Comparison of ENCODE assay signal across 22 cellular contexts in genomic region chr7:2724453-2725177, GRCh38. TPM values are rescaled to one million over a fixed set of nuclear protein-coding genes. Genes with fewer than 3 reads are reported as not detected.
DNase-seq lines count a peak whose midpoint lies in the region; ATAC-seq and TF ChIP-seq lines count a peak whose summit lies in the region.
"Had no signal": no experiment of that assay in that cellular context is flagged by ENCODE, and none has a peak within 500 bp of the region (broad histone marks: within the 10 kb centered on the region; RNA-seq: fewer than 3 reads in every experiment).

No MANE protein-coding gene starts in this region.

- H3K36me3 ChIP-seq in mucosa of descending colon (ENCODE audit: low read depth) (no peaks in the 10 kb centered on the region), suprapubic skin (peaks cover 10% of the 10 kb centered on the region)
- H3K36me3 ChIP-seq: breast epithelium, prostate gland, uterus had no signal

- peak; percentile 55 for DNase-seq in activated effector memory CD4-positive, alpha-beta T cell treated with anti-CD3 and anti-CD28 coated beads, Interleukin-2, amount 50 U/mL, for 16 hours
- DNase-seq in activated effector memory CD4-positive, alpha-beta T cell treated with Interleukin-2 at 50 U/mL for 16 hours = no peak
- DNase-seq in activated CD8-positive, alpha-beta T cell treated with anti-CD3 and anti-CD28 coated beads, Interleukin-2, amount 10 ng/mL, durations not matched to agents 7 days and 5 days = no peak
- DNase-seq in mucosa of descending colon = peak in 2 of 3 donors; percentile 7 to 43
- DNase-seq in suprapubic skin (ENCODE audit: low spot score in 2 of 2) = peak; percentile 41 to 60
- DNase-seq in nephron progenitor cell = no peak
- no peak for DNase-seq in HK-2 (ENCODE audit: unreplicated experiment)
- DNase-seq in amniotic stem cell (lab: John Stamatoyannopoulos, UW) = no peak
- DNase-seq: activated B cell treated with CpG ODN at 0.5 μM for 24 hours; hippocampal formation; NCI-H1105 treated with DMSO at 0.1 percent for 48 hours; NCI-H2171 treated with DMSO at 0.1 percent for 48 hours; NCI-H526 treated with DMSO at 0.1 percent for 48 hours; stimulated activated CD4-positive, alpha-beta T cell treated with anti-CD3 and anti-CD28 coated beads, Interleukin-12 subunit alpha, Interleukin-12 subunit beta, amount 100 ng/mL, for 4 hours had no signal

- no peaks in the 10 kb centered on the region for H3K27me3 ChIP-seq in suprapubic skin
- H3K27me3 ChIP-seq: breast epithelium, uterus had no signal

- H3K27me3 Mint-ChIP-seq in activated CD8-positive, alpha-beta T cell treated with anti-CD3 and anti-CD28 coated beads, Interleukin-2, amount 10 ng/mL, durations not matched to agents 7 days and 5 days (ENCODE audit: low read depth) = peaks cover 3% of the 10 kb centered on the region
- peaks cover 7% of the 10 kb centered on the region for H3K27me3 Mint-ChIP-seq in nephron progenitor cell (ENCODE audit: low read depth, poor library complexity)
- H3K27me3 Mint-ChIP-seq: activated B cell treated with CpG ODN at 0.5 μM for 24 hours had no signal

- no peak for TF ChIP-seq EP300 in suprapubic skin (IDR thresholded peaks at IDR 0.05)

- 95% methylated on average over 31 of the region's 31 CpGs for WGBS in suprapubic skin

- H3K9me3 ChIP-seq in mucosa of descending colon (no peaks in the 10 kb centered on the region), suprapubic skin (no peaks in the 10 kb centered on the region)
- H3K9me3 ChIP-seq: A549, breast epithelium, prostate gland, uterus had no signal

- TF ChIP-seq POLR2A in suprapubic skin (IDR thresholded peaks at IDR 0.05) = no peak

- no peak overlapping the region for H3K4me3 ChIP-seq in mucosa of descending colon
- H3K4me3 ChIP-seq in suprapubic skin = no peak overlapping the region
- H3K4me3 ChIP-seq: A549, breast epithelium, prostate gland, uterus had no signal

- H3K27ac ChIP-seq in suprapubic skin = no peak overlapping the region
- H3K27ac ChIP-seq: A549, breast epithelium, prostate gland, uterus had no signal

- peak; percentile 21 for ATAC-seq in activated CD8-positive, alpha-beta T cell treated with anti-CD3 and anti-CD28 coated beads, Interleukin-2, amount 10 ng/mL, durations not matched to agents 7 days and 5 days
- ATAC-seq in mucosa of descending colon = no peak
- ATAC-seq: A549; HCT116; natural killer cell treated with Interleukin-12 subunit alpha and Interleukin-12 subunit beta and Interleukin-15 and Interleukin-18, amount 100 ng/mL, for 72 hours; SK-N-SH treated with all-trans-retinoic acid at 6 μM for 48 hours had no signal

- peaks cover 25% of the 10 kb centered on the region for H3K4me1 Mint-ChIP-seq in activated CD8-positive, alpha-beta T cell treated with anti-CD3 and anti-CD28 coated beads, Interleukin-2, amount 10 ng/mL, durations not matched to agents 7 days and 5 days (ENCODE audit: low read depth)
- H3K4me1 Mint-ChIP-seq in nephron progenitor cell = peaks cover 35% of the 10 kb centered on the region

- TF ChIP-seq CTCF in mucosa of descending colon (IDR thresholded peaks at IDR 0.05) (no peak), suprapubic skin (IDR thresholded peaks at IDR 0.05) (no peak), nephron progenitor cell (IDR thresholded peaks at IDR 0.05) (no peak)

- no peak overlapping the region for H3K27ac Mint-ChIP-seq in activated CD8-positive, alpha-beta T cell treated with anti-CD3 and anti-CD28 coated beads, Interleukin-2, amount 10 ng/mL, durations not matched to agents 7 days and 5 days
- no peak overlapping the region for H3K27ac Mint-ChIP-seq in nephron progenitor cell
- H3K27ac Mint-ChIP-seq: activated B cell treated with CpG ODN at 0.5 μM for 24 hours; natural killer cell treated with Interleukin-12 subunit alpha and Interleukin-12 subunit beta and Interleukin-15 and Interleukin-18, amount 100 ng/mL, for 72 hours; T-helper 2 cell treated with Interferon-gamma antibody and Interleukin-4, amounts not matched to agents 5 μg/mL and 100 μg/mL, for 36 hours had no signal

- CTCF ChIA-PET in activated CD8-positive, alpha-beta T cell treated with anti-CD3 and anti-CD28 coated beads, Interleukin-2, amount 10 ng/mL, durations not matched to agents 7 days and 5 days (lab: Charles Lee) = interaction anchor here (0.7 to 2.3 kb wide), 4 partner anchors 14 to 140 kb away, joined by 3 to 10 read pairs (median 4); no protein-coding TSS in a partner anchor

- H3K36me3 Mint-ChIP-seq in activated CD8-positive, alpha-beta T cell treated with anti-CD3 and anti-CD28 coated beads, Interleukin-2, amount 10 ng/mL, durations not matched to agents 7 days and 5 days (ENCODE audit: low read depth) = no peaks in the 10 kb centered on the region
- peaks cover 31% of the 10 kb centered on the region for H3K36me3 Mint-ChIP-seq in nephron progenitor cell (ENCODE audit: low read depth)
- H3K36me3 Mint-ChIP-seq: natural killer cell treated with Interleukin-12 subunit alpha and Interleukin-12 subunit beta and Interleukin-15 and Interleukin-18, amount 100 ng/mL, for 72 hours had no signal

- H3K9me3 Mint-ChIP-seq in activated CD8-positive, alpha-beta T cell treated with anti-CD3 and anti-CD28 coated beads, Interleukin-2, amount 10 ng/mL, durations not matched to agents 7 days and 5 days (ENCODE audit: insufficient read depth) = no peaks in the 10 kb centered on the region
- no peaks in the 10 kb centered on the region for H3K9me3 Mint-ChIP-seq in nephron progenitor cell
- H3K9me3 Mint-ChIP-seq: activated B cell treated with CpG ODN at 0.5 μM for 24 hours; natural killer cell treated with Interleukin-12 subunit alpha and Interleukin-12 subunit beta and Interleukin-15 and Interleukin-18, amount 100 ng/mL, for 72 hours; T-helper 2 cell treated with Interferon-gamma antibody and Interleukin-4, amounts not matched to agents 5 μg/mL and 100 μg/mL, for 36 hours had no signal

- H3K4me1 ChIP-seq in mucosa of descending colon (ENCODE audit: low read depth) (no peaks in the 10 kb centered on the region), suprapubic skin (no peaks in the 10 kb centered on the region)
- H3K4me1 ChIP-seq: A549, breast epithelium, prostate gland, uterus had no signal

- POLR2A ChIA-PET in activated CD8-positive, alpha-beta T cell treated with anti-CD3 and anti-CD28 coated beads, Interleukin-2, amount 10 ng/mL, durations not matched to agents 7 days and 5 days (lab: Charles Lee) = interaction anchor here (1.0 to 1.1 kb wide), 2 partner anchors 13 to 14 kb away, joined by 3 read pairs; no protein-coding TSS in a partner anchor

- intact Hi-C loops in mucosa of descending colon (cut with DNase I, micrococcal nuclease) = no loop called here

- no peak overlapping the region for H3K4me3 Mint-ChIP-seq in activated CD8-positive, alpha-beta T cell treated with anti-CD3 and anti-CD28 coated beads, Interleukin-2, amount 10 ng/mL, durations not matched to agents 7 days and 5 days
- H3K4me3 Mint-ChIP-seq in nephron progenitor cell = no peak overlapping the region
- H3K4me3 Mint-ChIP-seq: activated B cell treated with CpG ODN at 0.5 μM for 24 hours; natural killer cell treated with Interleukin-12 subunit alpha and Interleukin-12 subunit beta and Interleukin-15 and Interleukin-18, amount 100 ng/mL, for 72 hours; T-helper 2 cell treated with Interferon-gamma antibody and Interleukin-4, amounts not matched to agents 5 μg/mL and 100 μg/mL, for 36 hours had no signal

RNA-seq across cellular contexts. Expression of gene AMZ1, which starts 36.6 kb away (rescaled TPM):
- total RNA-seq in activated CD8-positive, alpha-beta T cell treated with anti-CD3 and anti-CD28 coated beads, Interleukin-2, amount 10 ng/mL, durations not matched to agents 7 days and 5 days = not detected
- total RNA-seq in mucosa of descending colon (1 to 10 TPM in 1 of 3 donors, under 1 TPM in 1, not detected in 1; 0.61 to 1.3 TPM), suprapubic skin (under 1 TPM in 1 of 4 donors, not detected in 3; 0.17 TPM)
- total RNA-seq: natural killer cell treated with Interleukin-12 subunit alpha and Interleukin-12 subunit beta and Interleukin-15 and Interleukin-18, amount 100 ng/mL, for 72 hours had no signal

Comparison
In these comparisons a context has a peak if more than half of its experiments do, and no peak if none do; other contexts are left out.
1. DNase-seq: peak in activated effector memory CD4-positive, alpha-beta T cell treated with anti-CD3 and anti-CD28 coated beads, Interleukin-2, amount 50 U/mL, for 16 hours (single experiment), mucosa of descending colon (2 of 3) and suprapubic skin (2 of 2); none in activated effector memory CD4-positive, alpha-beta T cell treated with Interleukin-2 at 50 U/mL for 16 hours (single experiment), activated CD8-positive, alpha-beta T cell treated with anti-CD3 and anti-CD28 coated beads, Interleukin-2, amount 10 ng/mL, durations not matched to agents 7 days and 5 days (single experiment), nephron progenitor cell (single experiment), HK-2 (single experiment) and amniotic stem cell (single experiment).